Comparison of ENCODE assay signal across 17 cellular contexts in the genomic region with DNA sequence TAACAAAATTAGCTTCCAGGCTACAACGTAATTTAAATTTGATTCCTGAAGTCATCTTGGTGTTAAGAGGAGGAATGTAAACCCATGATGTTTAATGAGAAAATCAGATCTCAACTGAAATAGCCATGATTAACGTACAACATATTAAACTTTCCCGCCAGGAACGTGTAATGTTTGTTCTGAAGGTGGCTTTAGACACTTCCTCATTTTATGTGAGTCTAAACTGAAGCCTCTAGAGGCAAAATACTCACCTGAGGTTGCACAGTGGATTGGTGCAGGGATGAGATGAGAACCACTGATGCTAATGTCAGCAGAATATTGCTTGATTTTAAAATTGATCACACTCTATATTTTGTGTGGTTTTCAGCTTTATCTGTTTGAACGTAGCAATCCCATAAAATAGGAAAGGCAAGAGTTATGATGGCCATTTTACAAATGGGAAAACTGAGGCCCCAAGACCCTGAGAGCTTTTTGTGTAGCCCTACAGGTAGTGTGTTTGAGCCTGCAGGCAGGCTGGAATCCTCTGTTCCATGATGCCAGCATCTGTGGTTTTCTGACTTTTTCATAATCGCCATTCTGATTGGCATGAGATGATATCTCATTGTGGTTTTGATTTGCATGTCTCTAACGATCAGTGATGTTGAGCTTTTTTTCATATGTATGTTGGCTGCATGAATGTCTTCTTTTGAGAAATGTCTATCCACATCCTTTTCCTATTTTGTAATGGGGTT.
A peak's percentile ranks its signal among the peaks of the same experiment; 100 is the strongest.
DNase-seq lines count a peak whose midpoint lies in the region; ATAC-seq, FAIRE-seq and TF ChIP-seq lines count a peak whose summit lies in the region.
"Had no signal": no experiment of that assay in that cellular context is flagged by ENCODE, and none has a peak within 500 bp of the region (broad histone marks: within the 10 kb centered on the region; RNA-seq: fewer than 3 reads in every experiment).

No MANE protein-coding gene starts in this region.

- H3K36me3 ChIP-seq in DND-41 (ENCODE audit: insufficient read depth, low read length) = no peaks in the 10 kb centered on the region
- no peaks in the 10 kb centered on the region for H3K36me3 ChIP-seq in K562 (ENCODE audit: control insufficient read depth, insufficient read depth, low read length)
- H3K36me3 ChIP-seq: BLaER1 had no signal

- no peak for ATAC-seq in activated CD8-positive, alpha-beta T cell treated with anti-CD3 and anti-CD28 coated beads for 36 hours
- no peak for ATAC-seq in activated CD8-positive, alpha-beta T cell treated with anti-CD3 and anti-CD28 coated beads, Interleukin-2, amount 10 ng/mL, durations not matched to agents 7 days and 5 days
- ATAC-seq in DND-41 (ENCODE audit: insufficient read depth, low read depth) (peak; percentile 68), K562 (no peak)
- ATAC-seq in effector memory CD8-positive, alpha-beta T cell (replicated peaks) = no peak
- ATAC-seq: GM23338 had no signal

- H3K9ac ChIP-seq in DND-41 (ENCODE audit: low read depth, low read length) (no peak overlapping the region), K562 (ENCODE audit: insufficient read depth in 1 of 2, low read depth in 2 of 2, low read length in 2 of 2) (no peak overlapping the region)
- H3K9ac ChIP-seq: BLaER1 had no signal

- no peaks in the 10 kb centered on the region for H3K27me3 Mint-ChIP-seq in activated CD8-positive, alpha-beta T cell treated with anti-CD3 and anti-CD28 coated beads for 36 hours
- no peaks in the 10 kb centered on the region for H3K27me3 Mint-ChIP-seq in activated CD8-positive, alpha-beta T cell treated with anti-CD3 and anti-CD28 coated beads, Interleukin-2, amount 10 ng/mL, durations not matched to agents 7 days and 5 days (ENCODE audit: low read depth)
- H3K27me3 Mint-ChIP-seq in effector memory CD8-positive, alpha-beta T cell = no peaks in the 10 kb centered on the region
- H3K27me3 Mint-ChIP-seq: CD4-positive, CD25-positive, alpha-beta regulatory T cell had no signal

- H3K27ac ChIP-seq in DND-41 (ENCODE audit: low read length) = no peak overlapping the region
- no peak overlapping the region for H3K27ac ChIP-seq in K562 (ENCODE audit: extremely low read depth, low read depth, low read length)
- H3K27ac ChIP-seq: BLaER1, HL-60 had no signal

- H3K79me2 ChIP-seq in DND-41 (ENCODE audit: insufficient read depth, low read length) (no peaks in the 10 kb centered on the region), K562 (ENCODE audit: control insufficient read depth, insufficient read depth, low read length) (no peaks in the 10 kb centered on the region)

- no peak for TF ChIP-seq CTCF in activated CD8-positive, alpha-beta T cell treated with anti-CD3 and anti-CD28 coated beads for 36 hours (IDR thresholded peaks at IDR 0.05)
- TF ChIP-seq CTCF in DND-41 (IDR thresholded peaks at IDR 0.05; ENCODE audit: borderline replicate concordance, extremely low read depth, low read length, poor library complexity, severe bottlenecking) = no peak
- TF ChIP-seq CTCF in K562 (IDR thresholded peaks at IDR 0.05 in 2 of 3, conservative IDR thresholded peaks at IDR 0.05 in 1 of 3; ENCODE audit: insufficient read depth in 2 of 3, low read depth in 1 of 3, low read length in 3 of 3) = no peak

- H3K4me2 ChIP-seq in DND-41 (ENCODE audit: insufficient read depth, low read length) (no peak overlapping the region), K562 (ENCODE audit: insufficient read depth, low read length) (no peak overlapping the region)
- H3K4me2 ChIP-seq: BLaER1, GM23338 had no signal

- no TSS peak for BruUV-seq in K562 (replicated peaks; lab: Mats Ljungman, UMichigan)

- no peaks in the 10 kb centered on the region for H3K9me1 ChIP-seq in K562 (ENCODE audit: control insufficient read depth, insufficient read depth, low read length)

- no peaks in the 10 kb centered on the region for H3K9me3 Mint-ChIP-seq in activated CD8-positive, alpha-beta T cell treated with anti-CD3 and anti-CD28 coated beads for 36 hours
- no peaks in the 10 kb centered on the region for H3K9me3 Mint-ChIP-seq in activated CD8-positive, alpha-beta T cell treated with anti-CD3 and anti-CD28 coated beads, Interleukin-2, amount 10 ng/mL, durations not matched to agents 7 days and 5 days (ENCODE audit: insufficient read depth)
- no peaks in the 10 kb centered on the region for H3K9me3 Mint-ChIP-seq in effector memory CD8-positive, alpha-beta T cell
- H3K9me3 Mint-ChIP-seq: GM23338 had no signal

- no peak overlapping the region for H3K4me3 Mint-ChIP-seq in activated CD8-positive, alpha-beta T cell treated with anti-CD3 and anti-CD28 coated beads for 36 hours
- no peak overlapping the region for H3K4me3 Mint-ChIP-seq in activated CD8-positive, alpha-beta T cell treated with anti-CD3 and anti-CD28 coated beads, Interleukin-2, amount 10 ng/mL, durations not matched to agents 7 days and 5 days
- H3K4me3 Mint-ChIP-seq in effector memory CD8-positive, alpha-beta T cell = no peak overlapping the region
- H3K4me3 Mint-ChIP-seq: CD4-positive, CD25-positive, alpha-beta regulatory T cell; GM23338 had no signal

- H3K9me3 ChIP-seq in DND-41 (ENCODE audit: insufficient read depth, low read length, severe bottlenecking) = no peaks in the 10 kb centered on the region
- H3K9me3 ChIP-seq in K562 (replicated peaks; ENCODE audit: control insufficient read depth, insufficient read depth, low read depth, low read length) = no peaks in the 10 kb centered on the region
- H3K9me3 ChIP-seq: BLaER1 had no signal

- peaks cover 11% of the 10 kb centered on the region; the same call in 1 of the 2 replicates for H3K4me1 ChIP-seq in DND-41 (ENCODE audit: insufficient read depth, low read length)
- no peaks in the 10 kb centered on the region for H3K4me1 ChIP-seq in K562 (replicated peaks in 1 of 2; ENCODE audit: control insufficient read depth in 2 of 2, insufficient read depth in 2 of 2, low read length in 2 of 2)

- intact Hi-C loops in activated CD8-positive, alpha-beta T cell treated with anti-CD3 and anti-CD28 coated beads for 36 hours (cut with micrococcal nuclease) = no loop called here
- intact Hi-C loops in K562 (cut with micrococcal nuclease) = no loop called here

- in situ Hi-C loops in K562 (cut with MboI) = no loop called here

- H3K36me3 Mint-ChIP-seq in activated CD8-positive, alpha-beta T cell treated with anti-CD3 and anti-CD28 coated beads for 36 hours (ENCODE audit: low read depth) = no peaks in the 10 kb centered on the region
- H3K36me3 Mint-ChIP-seq in activated CD8-positive, alpha-beta T cell treated with anti-CD3 and anti-CD28 coated beads, Interleukin-2, amount 10 ng/mL, durations not matched to agents 7 days and 5 days (ENCODE audit: low read depth) = no peaks in the 10 kb centered on the region
- H3K36me3 Mint-ChIP-seq in effector memory CD8-positive, alpha-beta T cell (ENCODE audit: insufficient read depth) = no peaks in the 10 kb centered on the region

- no peaks in the 10 kb centered on the region for H3K27me3 ChIP-seq in DND-41 (ENCODE audit: insufficient read depth, low read length, poor library complexity)
- no peaks in the 10 kb centered on the region for H3K27me3 ChIP-seq in K562 (ENCODE audit: control insufficient read depth in 2 of 2, insufficient read depth in 2 of 2, low read length in 2 of 2)
- H3K27me3 ChIP-seq: BLaER1 had no signal

- no peak for TF ChIP-seq POLR2A in K562 (conservative IDR thresholded peaks at IDR 0.05)

- CTCF ChIA-PET in activated CD8-positive, alpha-beta T cell treated with anti-CD3 and anti-CD28 coated beads for 36 hours (lab: Charles Lee) = no interaction called here
- CTCF ChIA-PET in activated CD8-positive, alpha-beta T cell treated with anti-CD3 and anti-CD28 coated beads, Interleukin-2, amount 10 ng/mL, durations not matched to agents 7 days and 5 days (lab: Charles Lee) = no interaction called here
- CTCF ChIA-PET in K562 (lab: Yijun Ruan, JAX; ENCODE audit: low intra/inter-chr PET ratio) = no interaction called here

- no peak for TF ChIP-seq EP300 in K562 (IDR thresholded peaks at IDR 0.05; ENCODE audit: low read length)

- FAIRE-seq in K562 (lab: Jason Lieb, UNC) = no peak
- FAIRE-seq: GM12892 had no signal

- 0% methylated on average over 7 of the region's 7 CpGs for WGBS in K562 (ENCODE audit: insufficient coverage, low coverage, missing lambda C conversion rate)

- no peak for TF ChIP-seq RAD21 in K562 (CRISPR knock-in tag; conservative IDR thresholded peaks at IDR 0.05 in 1 of 2, IDR thresholded peaks at IDR 0.05 in 1 of 2)

- no peak overlapping the region for H3K27ac Mint-ChIP-seq in activated CD8-positive, alpha-beta T cell treated with anti-CD3 and anti-CD28 coated beads for 36 hours
- H3K27ac Mint-ChIP-seq in activated CD8-positive, alpha-beta T cell treated with anti-CD3 and anti-CD28 coated beads, Interleukin-2, amount 10 ng/mL, durations not matched to agents 7 days and 5 days = no peak overlapping the region
- H3K27ac Mint-ChIP-seq in effector memory CD8-positive, alpha-beta T cell = no peak overlapping the region
- H3K27ac Mint-ChIP-seq: CD4-positive, CD25-positive, alpha-beta regulatory T cell; GM23338 had no signal

- H4K20me1 ChIP-seq in DND-41 (ENCODE audit: insufficient read depth, low read length) (no peaks in the 10 kb centered on the region), K562 (replicated peaks; ENCODE audit: control insufficient read depth, insufficient read depth, low read length) (no peaks in the 10 kb centered on the region)
- H4K20me1 ChIP-seq: BLaER1 had no signal

- peaks cover 3% of the 10 kb centered on the region for H3K4me1 Mint-ChIP-seq in activated CD8-positive, alpha-beta T cell treated with anti-CD3 and anti-CD28 coated beads for 36 hours (ENCODE audit: low read depth)
- H3K4me1 Mint-ChIP-seq in activated CD8-positive, alpha-beta T cell treated with anti-CD3 and anti-CD28 coated beads, Interleukin-2, amount 10 ng/mL, durations not matched to agents 7 days and 5 days (ENCODE audit: low read depth) = peaks cover 4% of the 10 kb centered on the region
- H3K4me1 Mint-ChIP-seq in effector memory CD8-positive, alpha-beta T cell (ENCODE audit: low read depth in 2 of 2) = peaks cover 1 to 14% of the 10 kb centered on the region in 2 donors
- H3K4me1 Mint-ChIP-seq: GM23338 had no signal

- POLR2A ChIA-PET in activated CD8-positive, alpha-beta T cell treated with anti-CD3 and anti-CD28 coated beads for 36 hours (lab: Charles Lee) = no interaction called here
- POLR2A ChIA-PET in activated CD8-positive, alpha-beta T cell treated with anti-CD3 and anti-CD28 coated beads, Interleukin-2, amount 10 ng/mL, durations not matched to agents 7 days and 5 days (lab: Charles Lee) = no interaction called here
- POLR2A ChIA-PET in K562 (lab: Yijun Ruan, JAX) = no interaction called here

- no peak overlapping the region for H2AFZ ChIP-seq in DND-41 (ENCODE audit: low read depth, low read length)
- no peak overlapping the region for H2AFZ ChIP-seq in K562 (ENCODE audit: low read depth, low read length)
- H2AFZ ChIP-seq: GM23338 had no signal

- no peak overlapping the region for H3K4me3 ChIP-seq in DND-41 (ENCODE audit: low read depth in 1 of 2, low read length in 2 of 2)
- no peak overlapping the region for H3K4me3 ChIP-seq in K562
- H3K4me3 ChIP-seq: BLaER1, GM23338 had no signal

- DNase-seq in activated CD8-positive, alpha-beta T cell treated with anti-CD3 and anti-CD28 coated beads for 36 hours = peak; percentile 5
- DNase-seq in activated CD8-positive, alpha-beta T cell treated with anti-CD3 and anti-CD28 coated beads, Interleukin-2, amount 10 ng/mL, durations not matched to agents 7 days and 5 days = no peak
- DNase-seq in DND-41 = peak; percentile 8
- DNase-seq in M059J (ENCODE audit: low read depth) = peak; percentile 31
- no peak for DNase-seq in K562 (ENCODE audit: extremely low read depth in 1 of 4, low spot score in 3 of 4)
- no peak for DNase-seq in SIG-M5 treated with dmso at 0.1 percent for 504 hours (lab: John Stamatoyannopoulos, UW; ENCODE audit: unreplicated experiment)
- DNase-seq in stimulated activated CD4-positive, alpha-beta T cell treated with anti-CD3 and anti-CD28 coated beads, Interleukin-12 subunit alpha, Interleukin-12 subunit beta, amount 100 ng/mL, for 4 hours = no peak
- no peak for DNase-seq in effector memory CD8-positive, alpha-beta T cell
- DNase-seq: 8988T; AML-193; CD4-positive, CD25-positive, alpha-beta regulatory T cell; DMS53; H7 had no signal

Comparison
In these comparisons a context has a peak if more than half of its experiments do, and no peak if none do; other contexts are left out.
1. DNase-seq: peak in activated CD8-positive, alpha-beta T cell treated with anti-CD3 and anti-CD28 coated beads for 36 hours (single experiment), DND-41 (single experiment) and M059J (single experiment); none in activated CD8-positive, alpha-beta T cell treated with anti-CD3 and anti-CD28 coated beads, Interleukin-2, amount 10 ng/mL, durations not matched to agents 7 days and 5 days (single experiment), K562 (0 of 4), SIG-M5 treated with dmso at 0.1 percent for 504 hours (single experiment), stimulated activated CD4-positive, alpha-beta T cell treated with anti-CD3 and anti-CD28 coated beads, Interleukin-12 subunit alpha, Interleukin-12 subunit beta, amount 100 ng/mL, for 4 hours (single experiment) and effector memory CD8-positive, alpha-beta T cell (0 of 3).